In genomic region chr17:80781851-80782277, GRCh38 we compare ENCODE assay signal across 13 cellular contexts.
A peak's percentile ranks its signal among the peaks of the same experiment; 100 is the strongest.
DNase-seq lines count a peak whose midpoint lies in the region; ATAC-seq, FAIRE-seq and TF ChIP-seq lines count a peak whose summit lies in the region.
"Had no signal": no experiment of that assay in that cellular context is flagged by ENCODE, and none has a peak within 500 bp of the region (broad histone marks: within the 10 kb centered on the region; RNA-seq: fewer than 3 reads in every experiment).

No MANE protein-coding gene starts in this region.

- no peak for DNase-seq in T-helper 2 cell treated with Interferon-gamma antibody and Interleukin-4, amounts not matched to agents 5 μg/mL and 100 μg/mL, for 36 hours (ENCODE audit: low spot score)
- DNase-seq in T-helper 2 cell: no peak
- DNase-seq in Jurkat, Clone E6-1 (ENCODE audit: low read depth, low spot score): no peak
- peak in 1 of 4 experiments; percentile 19 for DNase-seq in K562 (ENCODE audit: extremely low read depth in 1 of 4, low spot score in 3 of 4)
- DNase-seq in osteocyte (ENCODE audit: extremely low spot score, unreplicated experiment): no peak
- DNase-seq in NCI-H187 treated with DMSO at 0.1 percent for 48 hours (lab: John Stamatoyannopoulos, UW): no peak
- DNase-seq in stimulated activated CD4-positive, alpha-beta T cell treated with anti-CD3 and anti-CD28 coated beads, Interleukin-2, amount 100 ng/mL, for 48 hours: no peak
- DNase-seq: NCI-H1092, NCI-H524, T1000 had no signal

- peak; percentile 73 for FAIRE-seq in K562 (lab: Jason Lieb, UNC)
- FAIRE-seq: RCC 7860 had no signal

- no peaks in the 10 kb centered on the region; the same call in 2 of the 3 replicates for H3K79me2 ChIP-seq in K562 (ENCODE audit: control insufficient read depth, insufficient read depth, low read length)

- no peaks in the 10 kb centered on the region for H3K9me3 Mint-ChIP-seq in T-helper 2 cell treated with Interferon-gamma antibody and Interleukin-4, amounts not matched to agents 5 μg/mL and 100 μg/mL, for 36 hours
- H3K9me3 Mint-ChIP-seq in osteocyte (ENCODE audit: unreplicated experiment): no peaks in the 10 kb centered on the region
- H3K9me3 Mint-ChIP-seq: type B pancreatic cell had no signal

- peaks cover 4% of the 10 kb centered on the region; the same call in 2 of the 3 replicates for H3K36me3 ChIP-seq in K562 (ENCODE audit: control insufficient read depth, insufficient read depth, low read length)

- ATAC-seq in K562: peak; percentile 66
- no peak for ATAC-seq in GM19467 (IDR thresholded peaks at IDR 0.05; ENCODE audit: unreplicated experiment)

- no peak for TF ChIP-seq POLR2A in K562 (conservative IDR thresholded peaks at IDR 0.05)

- no peak for TF ChIP-seq RAD21 in K562 (CRISPR knock-in tag; conservative IDR thresholded peaks at IDR 0.05 in 1 of 2, IDR thresholded peaks at IDR 0.05 in 1 of 2)

- H3K4me1 Mint-ChIP-seq in T-helper 2 cell treated with Interferon-gamma antibody and Interleukin-4, amounts not matched to agents 5 μg/mL and 100 μg/mL, for 36 hours (ENCODE audit: low read depth): peaks cover 74% of the 10 kb centered on the region
- H3K4me1 Mint-ChIP-seq in osteocyte (ENCODE audit: unreplicated experiment): peaks cover 64% of the 10 kb centered on the region

- no peak overlapping the region for H3K27ac ChIP-seq in K562 (ENCODE audit: extremely low read depth, low read depth, low read length)

- H2AFZ ChIP-seq in K562 (ENCODE audit: low read depth, low read length): no peak overlapping the region

- no peak overlapping the region for H3K4me2 ChIP-seq in K562 (ENCODE audit: insufficient read depth, low read length)

- no peaks in the 10 kb centered on the region for H3K27me3 Mint-ChIP-seq in T-helper 2 cell treated with Interferon-gamma antibody and Interleukin-4, amounts not matched to agents 5 μg/mL and 100 μg/mL, for 36 hours (ENCODE audit: low read depth)
- H3K27me3 Mint-ChIP-seq in osteocyte (ENCODE audit: unreplicated experiment): no peaks in the 10 kb centered on the region
- H3K27me3 Mint-ChIP-seq: type B pancreatic cell had no signal

- 52% methylated on average over 10 of the region's 13 CpGs for WGBS in K562 (ENCODE audit: insufficient coverage, low coverage, missing lambda C conversion rate)

- BruUV-seq in K562 (replicated peaks; lab: Mats Ljungman, UMichigan): no TSS peak

- H3K9ac ChIP-seq in K562 (ENCODE audit: insufficient read depth in 1 of 2, low read depth in 2 of 2, low read length in 2 of 2): peak overlapping the region in 1 of 2 experiments; percentile 66; a peak in 2 of 4 replicates

- H3K4me3 ChIP-seq in Jurkat, Clone E6-1 (ENCODE audit: low read length): peak overlapping the region; percentile 40
- H3K4me3 ChIP-seq in K562: no peak overlapping the region

- no peak for TF ChIP-seq EP300 in K562 (IDR thresholded peaks at IDR 0.05; ENCODE audit: low read length)

- CTCF ChIA-PET in K562 (lab: Yijun Ruan, JAX; ENCODE audit: low intra/inter-chr PET ratio): no interaction called here

- H3K36me3 Mint-ChIP-seq in T-helper 2 cell treated with Interferon-gamma antibody and Interleukin-4, amounts not matched to agents 5 μg/mL and 100 μg/mL, for 36 hours (ENCODE audit: low read depth): peaks cover 61% of the 10 kb centered on the region
- H3K36me3 Mint-ChIP-seq in osteocyte (ENCODE audit: unreplicated experiment): peaks cover 11% of the 10 kb centered on the region

- no peaks in the 10 kb centered on the region for H3K9me1 ChIP-seq in K562 (ENCODE audit: control insufficient read depth, insufficient read depth, low read length)

- in situ Hi-C loops in K562 (cut with MboI): no loop called here

- no peaks in the 10 kb centered on the region for H3K27me3 ChIP-seq in K562 (ENCODE audit: control insufficient read depth in 2 of 2, insufficient read depth in 2 of 2, low read length in 2 of 2)

- peak overlapping the region; percentile 81 for H3K4me3 Mint-ChIP-seq in T-helper 2 cell treated with Interferon-gamma antibody and Interleukin-4, amounts not matched to agents 5 μg/mL and 100 μg/mL, for 36 hours
- no peak overlapping the region for H3K4me3 Mint-ChIP-seq in osteocyte (ENCODE audit: unreplicated experiment)
- H3K4me3 Mint-ChIP-seq: type B pancreatic cell had no signal

- POLR2A ChIA-PET in K562 (lab: Yijun Ruan, JAX): interaction anchor here (0.6 to 2.1 kb wide), 3 partner anchors 9 to 831 kb away, joined by 3 to 8 read pairs (median 3); no protein-coding TSS in a partner anchor

- intact Hi-C loops in K562 (cut with micrococcal nuclease): no loop called here

- no peaks in the 10 kb centered on the region; the same call in 1 of the 2 replicates for H4K20me1 ChIP-seq in K562 (replicated peaks; ENCODE audit: control insufficient read depth, insufficient read depth, low read length)

- peak overlapping the region; percentile 98 for H3K27ac Mint-ChIP-seq in T-helper 2 cell treated with Interferon-gamma antibody and Interleukin-4, amounts not matched to agents 5 μg/mL and 100 μg/mL, for 36 hours
- peak overlapping the region; percentile 57 for H3K27ac Mint-ChIP-seq in osteocyte (ENCODE audit: unreplicated experiment)
- H3K27ac Mint-ChIP-seq: type B pancreatic cell had no signal

- peaks cover 6 to 11% of the 10 kb centered on the region in 2 experiments; a peak in 2 of 5 replicates for H3K4me1 ChIP-seq in K562 (replicated peaks in 1 of 2; ENCODE audit: control insufficient read depth in 2 of 2, insufficient read depth in 2 of 2, low read length in 2 of 2)

- TF ChIP-seq CTCF in K562 (IDR thresholded peaks at IDR 0.05 in 2 of 3, conservative IDR thresholded peaks at IDR 0.05 in 1 of 3; ENCODE audit: insufficient read depth in 2 of 3, low read depth in 1 of 3, low read length in 3 of 3) (no peak), osteocyte (IDR thresholded peaks at IDR 0.05) (no peak)

- H3K9me3 ChIP-seq in K562 (replicated peaks; ENCODE audit: control insufficient read depth, insufficient read depth, low read depth, low read length): no peaks in the 10 kb centered on the region
